In the genomic region with DNA sequence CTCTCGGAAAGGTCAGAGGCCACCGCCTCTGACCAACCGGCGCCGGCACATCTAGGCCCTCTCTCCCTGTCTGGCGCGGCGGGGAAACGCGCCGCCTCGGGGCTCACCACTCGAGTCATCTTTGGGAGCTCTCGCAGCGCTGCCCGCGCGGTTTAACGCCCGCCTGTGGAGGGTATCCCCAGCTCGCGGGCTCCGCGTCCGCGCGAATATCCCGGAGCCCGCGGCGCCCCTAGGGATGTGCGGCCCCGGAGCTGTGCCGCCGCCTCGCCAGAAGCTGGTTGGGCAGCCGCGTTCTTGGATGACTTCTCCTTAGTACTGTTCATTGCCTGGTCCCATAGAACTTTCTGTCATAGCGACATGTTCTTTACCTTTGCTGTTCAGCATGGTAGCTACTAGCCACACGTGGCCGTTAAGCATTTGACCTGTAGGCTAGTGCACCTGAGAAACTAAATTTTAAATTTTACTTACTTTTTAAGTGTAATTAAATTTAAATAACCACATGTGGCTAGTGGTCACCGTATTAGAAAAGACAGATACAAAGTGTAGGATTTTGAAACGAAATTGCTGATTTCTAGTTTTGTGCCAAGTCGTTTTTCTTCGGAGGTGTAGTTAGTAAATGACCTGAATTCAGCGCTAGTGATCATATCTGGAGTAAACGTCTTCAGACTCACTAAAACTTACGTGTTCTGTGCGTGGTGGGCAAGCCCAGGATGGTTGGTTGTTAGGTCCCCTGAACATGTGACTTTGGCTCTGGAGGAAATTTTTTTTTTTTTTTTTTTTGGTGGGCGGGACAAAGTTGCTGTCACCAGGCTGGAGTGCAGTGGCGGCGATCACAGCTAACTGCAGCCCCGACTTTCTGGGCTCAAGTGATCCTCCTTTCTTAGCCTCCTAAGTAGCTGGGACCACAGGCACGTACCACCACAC, we compare ENCODE assay signal across 8 cellular contexts. TPM values are rescaled to one million over a fixed set of nuclear protein-coding genes. Genes with fewer than 3 reads are reported as not detected.
DNase-seq lines count a peak whose midpoint lies in the region; ATAC-seq and TF ChIP-seq lines count a peak whose summit lies in the region.

No MANE protein-coding gene starts in this region.

- H3K4me1 ChIP-seq in ACC112 (ENCODE audit: control insufficient read depth, insufficient read depth, low read length, unreplicated experiment): peaks cover 13% of the 10 kb centered on the region

- peak overlapping the region; percentile 90 for H3K4me3 Mint-ChIP-seq in glutamatergic neuron (ENCODE audit: unreplicated experiment)

- DNase-seq in RPMI7951 (ENCODE audit: low read depth): peak; percentile 69
- DNase-seq in activated gamma-delta T cell treated with Interleukin-2 at 50 U/mL for 16 hours: peak; percentile 34
- peak; percentile 59 for DNase-seq in glutamatergic neuron
- DNase-seq in pons (ENCODE audit: low spot score): peak; percentile 30

- no peak for TF ChIP-seq CTCF in glutamatergic neuron (IDR thresholded peaks at IDR 0.05; ENCODE audit: partially characterized antibody, unreplicated experiment)

- H3K4me1 Mint-ChIP-seq in glutamatergic neuron (ENCODE audit: low read depth, unreplicated experiment): peaks cover 2% of the 10 kb centered on the region

- peak overlapping the region; percentile 76 for H2AFZ ChIP-seq in ACC112 (ENCODE audit: low read length, unreplicated experiment)

- peak overlapping the region; percentile 89 for H3K4me3 ChIP-seq in ACC112 (ENCODE audit: low read depth, low read length)

- ATAC-seq in GM18868 (IDR thresholded peaks at IDR 0.05; ENCODE audit: unreplicated experiment) (peak; percentile 18), HG03175 (IDR thresholded peaks at IDR 0.05; ENCODE audit: unreplicated experiment) (peak; percentile 18), GM18517 (IDR thresholded peaks at IDR 0.05; ENCODE audit: unreplicated experiment) (no peak)

- peaks cover 6% of the 10 kb centered on the region for H3K27me3 Mint-ChIP-seq in glutamatergic neuron (ENCODE audit: unreplicated experiment)

- H3K79me2 ChIP-seq in ACC112 (ENCODE audit: control insufficient read depth, insufficient read depth, low read length, unreplicated experiment): peaks cover 36% of the 10 kb centered on the region

- peak overlapping the region; percentile 92 for H3K27ac ChIP-seq in ACC112 (ENCODE audit: low read depth, low read length)

- H3K9me3 Mint-ChIP-seq in glutamatergic neuron (ENCODE audit: unreplicated experiment): peaks cover 7% of the 10 kb centered on the region

- H3K36me3 Mint-ChIP-seq in glutamatergic neuron (ENCODE audit: unreplicated experiment): no peaks in the 10 kb centered on the region

- H3K36me3 ChIP-seq in ACC112 (ENCODE audit: insufficient read depth, low read length): peaks cover 6% of the 10 kb centered on the region; the same call in 1 of the 2 replicates

- no peak overlapping the region for H3K27ac Mint-ChIP-seq in glutamatergic neuron (ENCODE audit: unreplicated experiment)

- H3K27me3 ChIP-seq in ACC112 (ENCODE audit: insufficient read depth, low read length): no peaks in the 10 kb centered on the region

RNA-seq across cellular contexts. Expression of gene ARIH2, which starts 0.8 kb away (rescaled TPM):
- 74.0 and 81.8 TPM in 2 replicates for total RNA-seq in RPMI7951 (2014; rRNA removed; shearing (Covaris generic))
- 74.6 TPM for total RNA-seq in glutamatergic neuron (ENCODE audit: unreplicated experiment)

RNA-seq across cellular contexts. Expression of gene SLC25A20, which starts 20.8 kb away (rescaled TPM):
- 19.4 and 25.6 TPM in 2 replicates for total RNA-seq in RPMI7951 (2014; rRNA removed; shearing (Covaris generic))
- total RNA-seq in glutamatergic neuron (ENCODE audit: unreplicated experiment): 24.3 TPM
